12 cellular contexts compared by ENCODE assay signal in the genomic region with DNA sequence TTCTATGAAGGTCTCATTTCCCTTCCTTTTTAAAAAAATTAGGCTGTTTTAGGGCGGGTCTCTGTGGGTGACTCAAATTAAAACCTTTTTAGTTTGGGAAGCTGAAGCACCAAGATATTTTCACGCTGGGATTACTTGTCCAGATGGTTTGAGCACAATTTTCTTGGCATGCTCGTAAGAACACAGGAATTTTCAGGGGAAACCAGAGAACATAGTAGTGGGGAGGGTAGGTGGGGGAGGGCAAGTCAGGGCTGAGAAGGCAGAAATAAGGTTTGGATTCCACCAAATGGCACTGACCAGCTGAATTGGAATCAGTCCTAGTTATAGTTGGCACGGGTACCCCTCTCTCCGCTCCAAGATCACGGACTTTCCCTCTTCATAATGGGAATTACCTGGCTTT.
DNase-seq lines count a peak whose midpoint lies in the region; ATAC-seq lines count a peak whose summit lies in the region.
"Had no signal": no experiment of that assay in that cellular context is flagged by ENCODE, and none has a peak within 500 bp of the region (broad histone marks: within the 10 kb centered on the region; RNA-seq: fewer than 3 reads in every experiment).

No MANE protein-coding gene starts in this region.

- intact Hi-C loops in sciatic nerve (cut with DNase I) = no loop called here

- peak; percentile 66 for ATAC-seq in sciatic nerve

- peak; percentile 23 for DNase-seq in Daoy (ENCODE audit: low read depth)
- DNase-seq in RPMI7951 (ENCODE audit: low read depth) = peak; percentile 44
- DNase-seq in fibroblast of gingiva (ENCODE audit: low read depth) = peak; percentile 56
- DNase-seq in sciatic nerve (ENCODE audit: low spot score) = no peak
- DNase-seq in NCI-H187 (lab: John Stamatoyannopoulos, UW) = no peak
- DNase-seq in SHP77 treated with DMSO at 0.1 percent for 48 hours (lab: John Stamatoyannopoulos, UW) = no peak
- no peak for DNase-seq in activated gamma-delta T cell (lab: John Stamatoyannopoulos, UW)
- DNase-seq: activated CD4-positive, alpha-beta T cell treated with anti-CD3 and anti-CD28 coated beads for 4 hours; activated naive CD8-positive, alpha-beta T cell treated with anti-CD3 and anti-CD28 coated beads, Interleukin-2, amount 10 ng/mL, durations not matched to agents 7 days and 5 days; CD4-positive, alpha-beta memory T cell; NCI-H1092; SIG-M5 had no signal

Comparison
In these comparisons a context has a peak if more than half of its experiments do, and no peak if none do; other contexts are left out.
1. DNase-seq: peak in Daoy (single experiment), RPMI7951 (single experiment) and fibroblast of gingiva (single experiment); none in sciatic nerve (single experiment), NCI-H187 (0 of 2), SHP77 treated with DMSO at 0.1 percent for 48 hours (single experiment) and activated gamma-delta T cell (single experiment).